In the genomic region with DNA sequence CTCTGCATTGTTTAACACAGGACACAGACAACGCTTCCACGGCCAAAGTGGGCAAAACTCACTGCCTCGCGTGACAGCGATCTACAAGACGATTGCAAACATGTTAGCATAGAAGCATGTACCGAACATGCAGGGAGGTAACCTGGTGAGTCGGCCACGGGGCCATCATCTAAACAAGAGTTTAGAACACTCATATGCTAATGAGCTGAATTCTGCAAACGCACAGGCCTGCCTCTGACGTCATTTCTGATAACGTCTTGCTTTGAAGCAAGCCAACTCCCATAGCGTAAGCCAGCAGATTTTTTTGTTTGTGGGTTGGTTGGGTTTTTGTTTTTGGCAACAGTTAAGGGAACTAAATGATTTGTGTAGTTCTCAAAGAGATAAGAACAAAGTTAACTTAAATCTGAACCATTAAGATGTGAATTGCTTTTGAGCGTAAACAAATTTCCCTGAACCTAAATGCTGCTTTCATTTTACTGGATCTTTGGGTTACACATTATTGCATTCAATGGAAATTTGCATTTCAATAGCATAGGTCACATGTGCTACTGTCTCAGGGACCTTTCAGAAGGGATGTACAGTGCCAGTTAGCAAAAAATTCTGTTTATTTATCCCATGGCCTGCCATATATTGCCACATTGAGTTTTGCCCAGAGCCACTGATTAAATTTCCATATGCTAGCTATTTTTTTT, we compare ENCODE assay signal across 1 cellular context.
TF ChIP-seq lines count a peak whose summit lies in the region.

No MANE protein-coding gene starts in this region.

TF ChIP-seq in IMR-90, 13 proteins besides CTCF, POLR2A, EP300 and RAD21 (continued from another document):
- TF ChIP-seq CHD1 (IDR thresholded peaks at IDR 0.05; ENCODE audit: low read depth, low read length) (no peak), BHLHE40 (IDR thresholded peaks at IDR 0.05; ENCODE audit: low read depth, low read length) (no peak), MXI1 (IDR thresholded peaks at IDR 0.05; ENCODE audit: borderline replicate concordance, low read depth, low read length) (no peak), NFE2L2 (IDR thresholded peaks at IDR 0.05; ENCODE audit: low read depth, low read length) (no peak), SMC3 (IDR thresholded peaks at IDR 0.05; ENCODE audit: low read depth, low read length) (no peak), MAZ (IDR thresholded peaks at IDR 0.05; ENCODE audit: borderline replicate concordance, low read depth, low read length) (no peak), RCOR1 (IDR thresholded peaks at IDR 0.05; ENCODE audit: insufficient replicate concordance, low read length) (no peak), MAFK (IDR thresholded peaks at IDR 0.05; ENCODE audit: low read depth, low read length) (no peak)
- TF ChIP-seq, protein P1, sequence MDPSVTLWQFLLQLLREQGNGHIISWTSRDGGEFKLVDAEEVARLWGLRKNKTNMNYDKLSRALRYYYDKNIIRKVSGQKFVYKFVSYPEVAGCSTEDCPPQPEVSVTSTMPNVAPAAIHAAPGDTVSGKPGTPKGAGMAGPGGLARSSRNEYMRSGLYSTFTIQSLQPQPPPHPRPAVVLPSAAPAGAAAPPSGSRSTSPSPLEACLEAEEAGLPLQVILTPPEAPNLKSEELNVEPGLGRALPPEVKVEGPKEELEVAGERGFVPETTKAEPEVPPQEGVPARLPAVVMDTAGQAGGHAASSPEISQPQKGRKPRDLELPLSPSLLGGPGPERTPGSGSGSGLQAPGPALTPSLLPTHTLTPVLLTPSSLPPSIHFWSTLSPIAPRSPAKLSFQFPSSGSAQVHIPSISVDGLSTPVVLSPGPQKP (IDR thresholded peaks at IDR 0.05; ENCODE audit: borderline replicate concordance, low read depth, low read length) = no peak
- TF ChIP-seq, protein P2, sequence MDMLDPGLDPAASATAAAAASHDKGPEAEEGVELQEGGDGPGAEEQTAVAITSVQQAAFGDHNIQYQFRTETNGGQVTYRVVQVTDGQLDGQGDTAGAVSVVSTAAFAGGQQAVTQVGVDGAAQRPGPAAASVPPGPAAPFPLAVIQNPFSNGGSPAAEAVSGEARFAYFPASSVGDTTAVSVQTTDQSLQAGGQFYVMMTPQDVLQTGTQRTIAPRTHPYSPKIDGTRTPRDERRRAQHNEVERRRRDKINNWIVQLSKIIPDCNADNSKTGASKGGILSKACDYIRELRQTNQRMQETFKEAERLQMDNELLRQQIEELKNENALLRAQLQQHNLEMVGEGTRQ (IDR thresholded peaks at IDR 0.05; ENCODE audit: low read depth, low read length) = no peak
